18 cellular contexts compared by ENCODE assay signal in genomic region chr10:86512137-86512536, GRCh38. TPM values are rescaled to one million over a fixed set of nuclear protein-coding genes. Genes with fewer than 3 reads are reported as not detected.
DNase-seq lines count a peak whose midpoint lies in the region; ATAC-seq, FAIRE-seq and TF ChIP-seq lines count a peak whose summit lies in the region.
"Had no signal": no experiment of that assay in that cellular context is flagged by ENCODE, and none has a peak within 500 bp of the region (broad histone marks: within the 10 kb centered on the region; RNA-seq: fewer than 3 reads in every experiment).

No MANE protein-coding gene starts in this region.

- peak overlapping the region; percentile 17 to 51 for H3K27ac Mint-ChIP-seq in natural killer cell
- peak overlapping the region in 1 of 2 donors; percentile 47 for H3K27ac Mint-ChIP-seq in natural killer cell treated with Interleukin-12 subunit alpha and Interleukin-12 subunit beta and Interleukin-15 and Interleukin-18, amount 100 ng/mL, for 72 hours

- no peak overlapping the region for H3K9ac ChIP-seq in GM12878 (ENCODE audit: control insufficient read depth, insufficient read depth, low read length)

- ATAC-seq in natural killer cell (no peak), GM12878 (no peak), thoracic aorta (ENCODE audit: insufficient number of reproducible peaks, low FRiP score, low read depth) (no peak), gastroesophageal sphincter (no peak)
- ATAC-seq in natural killer cell treated with Interleukin-12 subunit alpha and Interleukin-12 subunit beta and Interleukin-15 and Interleukin-18, amount 100 ng/mL, for 72 hours = no peak
- ATAC-seq: right cardiac atrium; stimulated activated naive CD8-positive, alpha-beta T cell treated with anti-CD3 and anti-CD28 coated beads, Interleukin-15, Interleukin-2, amounts not matched to agents 100 U/mL and 50 U/mL, for 24 hours had no signal

- H3K9me3 ChIP-seq in GM12878 (replicated peaks; ENCODE audit: control insufficient read depth, insufficient read depth, low read length) (no peaks in the 10 kb centered on the region; the same call in 2 of the 3 replicates), thoracic aorta (no peaks in the 10 kb centered on the region), gastroesophageal sphincter (no peaks in the 10 kb centered on the region)
- H3K9me3 ChIP-seq: colonic mucosa, thyroid gland had no signal

- CTCF ChIA-PET in GM12878 (lab: Yijun Ruan, JAX) = interaction anchor here (0.5 to 1.1 kb wide), 2 partner anchors 111 to 121 kb away, joined by 3 to 4 read pairs; no protein-coding TSS in a partner anchor

- intact Hi-C loops in natural killer cell (cut with micrococcal nuclease) = no loop called here
- intact Hi-C loops in GM12878 (cut with micrococcal nuclease; ENCODE audit: unreplicated experiment) = no loop called here

- DNase-seq in natural killer cell (no peak), NB4 (ENCODE audit: low read depth) (no peak), GM12878 (ENCODE audit: low read depth, low spot score) (no peak), thoracic aorta (ENCODE audit: low spot score) (no peak), D721Med (ENCODE audit: insufficient read length, low spot score) (no peak)
- DNase-seq in natural killer cell treated with Interleukin-12 subunit alpha and Interleukin-12 subunit beta and Interleukin-15 and Interleukin-18, amount 100 ng/mL, for 72 hours (ENCODE audit: low spot score) = no peak
- DNase-seq in NK-92 treated with Interleukin-12 subunit alpha and Interleukin-12 subunit beta, amount 100 ng/mL, for 24 hours (lab: John Stamatoyannopoulos, UW) = no peak
- DNase-seq: colonic mucosa; DMS79; NCI-H1092; NCI-H2081 treated with DMSO at 0.1 percent for 48 hours; right cardiac atrium; stimulated activated CD4-positive, alpha-beta T cell treated with anti-CD3 and anti-CD28 coated beads, Interleukin-12 subunit alpha, Interleukin-12 subunit beta, amount 100 ng/mL, for 4 hours; stimulated activated CD4-positive, alpha-beta T cell treated with anti-CD3 and anti-CD28 coated beads, Interleukin-4, amount 100 ng/mL, for 4 hours; stimulated activated naive CD8-positive, alpha-beta T cell treated with anti-CD3 and anti-CD28 coated beads, Interleukin-15, Interleukin-2, amounts not matched to agents 100 U/mL and 50 U/mL, for 24 hours; thyroid gland had no signal

- RAD21 ChIA-PET in GM12878 (lab: Charles Lee; ENCODE audit: unreplicated experiment) = no interaction called here

- H3K36me3 ChIP-seq in GM12878 (ENCODE audit: control insufficient read depth in 2 of 2, insufficient read depth in 2 of 2, low read length in 1 of 2) = peaks cover 2 to 19% of the 10 kb centered on the region in 2 experiments
- peaks cover 18% of the 10 kb centered on the region for H3K36me3 ChIP-seq in thoracic aorta
- H3K36me3 ChIP-seq in gastroesophageal sphincter = peaks cover 0 to 25% of the 10 kb centered on the region in 2 donors
- H3K36me3 ChIP-seq: thyroid gland had no signal

- H3K79me2 ChIP-seq in GM12878 (ENCODE audit: control insufficient read depth, insufficient read depth, low read length) = peaks cover 84% of the 10 kb centered on the region

- TF ChIP-seq POLR2A in NB4 (IDR thresholded peaks at IDR 0.05; ENCODE audit: extremely low read depth, insufficient read length) (no peak), GM12878 (IDR thresholded peaks at IDR 0.05; ENCODE audit: low read depth, low read length) (no peak), gastroesophageal sphincter (IDR thresholded peaks at IDR 0.05) (no peak)

- H3K4me3 ChIP-seq in NB4 (ENCODE audit: low read depth, low read length) = peak overlapping the region; percentile 34
- H3K4me3 ChIP-seq in GM12878 = 0 out of 2 replicates have a peak overlapping the region, but pooled peaks have one; percentile 22
- H3K4me3 ChIP-seq in thoracic aorta = peak overlapping the region; percentile 28
- H3K4me3 ChIP-seq in gastroesophageal sphincter = no peak overlapping the region
- H3K4me3 ChIP-seq: colonic mucosa, thyroid gland had no signal

- in situ Hi-C loops in GM12878 (cut with MboI) = no loop called here

- SMC1A ChIA-PET in GM12878 (lab: Charles Lee; ENCODE audit: uncharacterized antibody, unreplicated experiment) = interaction anchor here (1.3 to 1.4 kb wide), 2 partner anchors 65 to 112 kb away, joined by 3 to 5 read pairs; no protein-coding TSS in a partner anchor

- no TSS peak for BruUV-seq in GM12878 (replicated peaks; lab: Mats Ljungman, UMichigan)

- H3K27ac ChIP-seq in GM12878 (ENCODE audit: control insufficient read depth, insufficient read depth) (no peak overlapping the region), thoracic aorta (no peak overlapping the region), gastroesophageal sphincter (no peak overlapping the region)
- H3K27ac ChIP-seq: colonic mucosa had no signal

- H4K20me1 ChIP-seq in GM12878 (ENCODE audit: control insufficient read depth, insufficient read depth) = no peaks in the 10 kb centered on the region; the same call in 1 of the 2 replicates

- TF ChIP-seq CTCF in natural killer cell (IDR thresholded peaks at IDR 0.05) = no peak
- TF ChIP-seq CTCF in NB4 (IDR thresholded peaks at IDR 0.05; ENCODE audit: low read depth, low read length) = no peak
- no peak for TF ChIP-seq CTCF in GM12878 (IDR thresholded peaks at IDR 0.05 in 2 of 3, conservative IDR thresholded peaks at IDR 0.05 in 1 of 3; ENCODE audit: control insufficient read depth in 2 of 3, extremely low read depth in 1 of 3, insufficient read depth in 1 of 3, low read depth in 3 of 3, low read length in 3 of 3)
- no peak for TF ChIP-seq CTCF in thoracic aorta (IDR thresholded peaks at IDR 0.05)
- TF ChIP-seq CTCF in D721Med (IDR thresholded peaks at IDR 0.05; ENCODE audit: insufficient read depth, missing control alignments) = no peak
- no peak for TF ChIP-seq CTCF in gastroesophageal sphincter (IDR thresholded peaks at IDR 0.05)

- no peak overlapping the region for H2AFZ ChIP-seq in GM12878 (ENCODE audit: control insufficient read depth, low read depth, low read length)

- no peak for TF ChIP-seq EP300 in GM12878 (IDR thresholded peaks at IDR 0.05; ENCODE audit: borderline replicate concordance in 1 of 2, control insufficient read depth in 1 of 2, low read depth in 2 of 2, low read length in 2 of 2)
- no peak for TF ChIP-seq EP300 in gastroesophageal sphincter (IDR thresholded peaks at IDR 0.05)

- H3K27me3 ChIP-seq in GM12878 (replicated peaks in 1 of 2; ENCODE audit: control insufficient read depth in 2 of 2, insufficient read depth in 2 of 2, low read length in 1 of 2) (no peaks in the 10 kb centered on the region), thoracic aorta (replicated peaks; ENCODE audit: insufficient read depth) (no peaks in the 10 kb centered on the region), gastroesophageal sphincter (no peaks in the 10 kb centered on the region)
- H3K27me3 ChIP-seq: colonic mucosa, thyroid gland had no signal

- H3K9me3 Mint-ChIP-seq in natural killer cell = no peaks in the 10 kb centered on the region
- H3K9me3 Mint-ChIP-seq in natural killer cell treated with Interleukin-12 subunit alpha and Interleukin-12 subunit beta and Interleukin-15 and Interleukin-18, amount 100 ng/mL, for 72 hours = no peaks in the 10 kb centered on the region

- FAIRE-seq in GM12878 (lab: Jason Lieb, UNC) (no peak), D721Med (lab: Jason Lieb, UNC) (no peak)
- FAIRE-seq: TTC549 had no signal

- no peaks in the 10 kb centered on the region for H3K36me3 Mint-ChIP-seq in natural killer cell
- H3K36me3 Mint-ChIP-seq in natural killer cell treated with Interleukin-12 subunit alpha and Interleukin-12 subunit beta and Interleukin-15 and Interleukin-18, amount 100 ng/mL, for 72 hours = peaks cover 6% of the 10 kb centered on the region

- TF ChIP-seq RAD21 in GM12878 (IDR thresholded peaks at IDR 0.05; ENCODE audit: insufficient read depth, low read depth, low read length) = no peak

- peak overlapping the region; percentile 44; the same call in 1 of the 2 replicates for H3K4me2 ChIP-seq in GM12878 (ENCODE audit: control insufficient read depth, insufficient read depth)

- POLR2A ChIA-PET in GM12878 (lab: Charles Lee) = no interaction called here

- peaks cover 37 to 48% of the 10 kb centered on the region in 2 donors for H3K4me1 Mint-ChIP-seq in natural killer cell
- peaks cover 29 to 30% of the 10 kb centered on the region in 2 donors for H3K4me1 Mint-ChIP-seq in natural killer cell treated with Interleukin-12 subunit alpha and Interleukin-12 subunit beta and Interleukin-15 and Interleukin-18, amount 100 ng/mL, for 72 hours (ENCODE audit: low read depth in 2 of 2)

- H3K27me3 Mint-ChIP-seq in natural killer cell (ENCODE audit: low read depth in 2 of 2) = no peaks in the 10 kb centered on the region
- H3K27me3 Mint-ChIP-seq in natural killer cell treated with Interleukin-12 subunit alpha and Interleukin-12 subunit beta and Interleukin-15 and Interleukin-18, amount 100 ng/mL, for 72 hours = no peaks in the 10 kb centered on the region

- H3K4me3 Mint-ChIP-seq in natural killer cell = no peak overlapping the region
- H3K4me3 Mint-ChIP-seq in natural killer cell treated with Interleukin-12 subunit alpha and Interleukin-12 subunit beta and Interleukin-15 and Interleukin-18, amount 100 ng/mL, for 72 hours = no peak overlapping the region

- 97% methylated on average over 2 of the region's 2 CpGs for WGBS in GM12878 (ENCODE audit: insufficient coverage, insufficient replicate concordance, low lambda C conversion rate, missing lambda C conversion rate)
- 53 to 54% methylated on average over 2 of the region's 2 CpGs for WGBS in gastroesophageal sphincter (ENCODE audit: low coverage in 1 of 2), 2 donors

- H3K4me1 ChIP-seq in GM12878 (ENCODE audit: control insufficient read depth, insufficient read depth, low read length) (no peaks in the 10 kb centered on the region), thoracic aorta (ENCODE audit: control insufficient read depth in 1 of 2, low read depth in 2 of 2) (peaks cover 23 to 56% of the 10 kb centered on the region in 2 donors), gastroesophageal sphincter (peaks cover 7 to 80% (median 10%) of the 10 kb centered on the region in 3 donors)
- H3K4me1 ChIP-seq: colonic mucosa had no signal

RNA-seq across cellular contexts. Expression of gene WAPL, which starts 9.5 kb away (rescaled TPM):
- total RNA-seq in natural killer cell = 10 to 100 TPM; 41.1 to 51.4 (median 51.1) TPM
- total RNA-seq in natural killer cell treated with Interleukin-12 subunit alpha and Interleukin-12 subunit beta and Interleukin-15 and Interleukin-18, amount 100 ng/mL, for 72 hours = 10 to 100 TPM; 49.2 to 59.9 TPM
- 71.4 and 74.0 TPM in 2 replicates for total RNA-seq in GM12878 (2013; cell fraction: nucleolus; rRNA removed)
- total RNA-seq in GM12878 (2014; rRNA removed) = 31.6 and 42.6 TPM in 2 replicates
- 43.4 and 45.8 TPM in 2 replicates for total RNA-seq in GM12878 (2014; rRNA removed; fragmentation: Illumina TruSeq; extraction: Trizol)
- 31.2 and 31.3 TPM in 2 replicates for total RNA-seq in GM12878 (2021)
- polyA plus RNA-seq in GM12878 (2011; ENCODE audit: low read depth) = 21.1 TPM
- polyA plus RNA-seq in GM12878 (2011; rRNA removed) = 25.2 and 30.3 TPM in 2 replicates
- 9.3 and 12.5 TPM in 2 replicates for polyA plus RNA-seq in GM12878 (2011; cell fraction: cytosol; rRNA removed)
- 12.7 and 15.3 TPM in 2 replicates for polyA plus RNA-seq in GM12878 (2011; cell fraction: nucleus; rRNA removed)
- polyA plus RNA-seq in GM12878 (2012) = 23.9 and 24.0 TPM in 2 replicates
- 30.1 and 40.2 TPM in 2 replicates for polyA plus RNA-seq in GM12878 (2014; fragmentation: Illumina TruSeq; extraction: Trizol)
- polyA plus RNA-seq in GM12878 (2014; fragmentation: Nextera tagmentation; extraction: Ambion mirVana) = 10 to 100 TPM; 15.7 to 18.5 TPM
- 18.4 and 20.3 TPM in 2 replicates for polyA plus RNA-seq in GM12878 (2014; rRNA removed)
- 10 to 100 TPM; 27.8 to 31.0 TPM for polyA plus RNA-seq in GM12878 (2016; fragmentation: Nextera tagmentation; extraction: Ambion mirVana)
- 25.9 and 48.6 TPM in 2 replicates for polyA minus RNA-seq in GM12878 (2011; rRNA and poly(A)+ RNA removed)
- polyA minus RNA-seq in GM12878 (2011; cell fraction: cytosol; rRNA and poly(A)+ RNA removed) = 19.8 and 25.7 TPM in 2 replicates
- polyA minus RNA-seq in GM12878 (2011; cell fraction: nucleus; rRNA and poly(A)+ RNA removed) = 13.3 and 25.1 TPM in 2 replicates
- 10 to 100 TPM; 25.9 to 52.7 TPM for total RNA-seq in thoracic aorta
- 10 to 100 TPM; 35.6 to 55.1 (median 40.6) TPM for total RNA-seq in gastroesophageal sphincter

Comparison
In these comparisons a context has a peak if more than half of its experiments do, and no peak if none do; other contexts are left out.
1. H3K4me3 ChIP-seq: peak in NB4 (single experiment), GM12878 (single experiment) and thoracic aorta (single experiment); none in gastroesophageal sphincter (0 of 2).